8 cellular contexts compared by ENCODE assay signal in genomic region chr1:107963601-107964396, GRCh38. TPM values are rescaled to one million over a fixed set of nuclear protein-coding genes. Genes with fewer than 3 reads are reported as not detected.
DNase-seq lines count a peak whose midpoint lies in the region; ATAC-seq, FAIRE-seq and TF ChIP-seq lines count a peak whose summit lies in the region.

No MANE protein-coding gene starts in this region.

- WGBS in GM23248 (ENCODE audit: low coverage in 1 of 2, low lambda C conversion rate in 2 of 2, missing lambda C conversion rate in 2 of 2), 2 experiments: 2 to 8% methylated on average over 24 of the region's 24 CpGs

- peak; percentile 14 for ATAC-seq in omental fat pad (ENCODE audit: low FRiP score)

- H4K20me1 ChIP-seq in GM23248 (ENCODE audit: insufficient read depth) (no peaks in the 10 kb centered on the region), MM.1S (ENCODE audit: insufficient read depth, low read length) (no peaks in the 10 kb centered on the region)

- H3K4me1 ChIP-seq in GM23248 (ENCODE audit: insufficient read depth): no peaks in the 10 kb centered on the region
- H3K4me1 ChIP-seq in MM.1S (ENCODE audit: low read length): 0 out of 2 replicates have a peak, but pooled peaks cover 9% of the 10 kb centered on the region

- no peak overlapping the region for H3K9ac ChIP-seq in GM23248
- peak overlapping the region; percentile 34 for H3K9ac ChIP-seq in MM.1S (ENCODE audit: low read length)

- H3K27ac Mint-ChIP-seq in activated T-cell treated with anti-CD3 and anti-CD28 coated beads, Interleukin-2, amount 50 U/mL, for 24 hours: peak overlapping the region; percentile 95

- H2AFZ ChIP-seq in GM23248: peak overlapping the region; percentile 56
- H2AFZ ChIP-seq in MM.1S (ENCODE audit: low read length): peak overlapping the region; percentile 51

- no peak for TF ChIP-seq POLR2A in GM12891 (IDR thresholded peaks at IDR 0.05; ENCODE audit: low read depth, low read length)

- H3K9me3 Mint-ChIP-seq in activated T-cell treated with anti-CD3 and anti-CD28 coated beads, Interleukin-2, amount 50 U/mL, for 24 hours: no peaks in the 10 kb centered on the region

- H3F3A ChIP-seq in GM23248 (ENCODE audit: insufficient read depth): no peaks in the 10 kb centered on the region
- peaks cover 16% of the 10 kb centered on the region for H3F3A ChIP-seq in MM.1S (ENCODE audit: insufficient read depth, low read length)

- in situ Hi-C loops in GM23248 (cut with MboI): no loop called here

- FAIRE-seq in GM12891 (lab: Jason Lieb, UNC): peak; percentile 73

- H3K36me3 ChIP-seq in GM23248 (ENCODE audit: low read depth) (no peaks in the 10 kb centered on the region), MM.1S (replicated peaks; ENCODE audit: insufficient read depth, low read length) (no peaks in the 10 kb centered on the region)

- peak overlapping the region; percentile 83 for H3K4me3 Mint-ChIP-seq in activated T-cell treated with anti-CD3 and anti-CD28 coated beads, Interleukin-2, amount 50 U/mL, for 24 hours

- no peak for TF ChIP-seq CTCF in MM.1S (IDR thresholded peaks at IDR 0.05; ENCODE audit: low read length)
- no peak for TF ChIP-seq CTCF in foreskin fibroblast (IDR thresholded peaks at IDR 0.05; ENCODE audit: low read depth, low read length)
- TF ChIP-seq CTCF in omental fat pad (IDR thresholded peaks at IDR 0.05): no peak

- H3K79me2 ChIP-seq in GM23248 (ENCODE audit: insufficient read depth) (no peaks in the 10 kb centered on the region), MM.1S (ENCODE audit: low read length) (no peaks in the 10 kb centered on the region)

- no peak overlapping the region for H3K27ac ChIP-seq in GM23248
- peak overlapping the region; percentile 73; the same call in 1 of the 2 replicates for H3K27ac ChIP-seq in MM.1S (ENCODE audit: low read length)

- H3K4me2 ChIP-seq in GM23248 (ENCODE audit: unreplicated experiment): peak overlapping the region; percentile 88
- H3K4me2 ChIP-seq in MM.1S (ENCODE audit: low read depth, low read length): peak overlapping the region; percentile 83

- no peaks in the 10 kb centered on the region for H3K27me3 Mint-ChIP-seq in activated T-cell treated with anti-CD3 and anti-CD28 coated beads, Interleukin-2, amount 50 U/mL, for 24 hours

- DNase-seq in GM12891 (ENCODE audit: insufficient read length, low spot score): peak; percentile 44
- DNase-seq in GM23248: peak; percentile 57
- peak; percentile 47 for DNase-seq in MM.1S
- peak; percentile 76 for DNase-seq in activated T-cell treated with anti-CD3 and anti-CD28 coated beads, Interleukin-2, amount 50 U/mL, for 24 hours
- peak in 1 of 2 donors; percentile 54 for DNase-seq in foreskin fibroblast
- DNase-seq in omental fat pad (ENCODE audit: low spot score): no peak
- DNase-seq in NCI-H1436 (lab: John Stamatoyannopoulos, UW): no peak
- no peak for DNase-seq in EL

- H3K9me2 ChIP-seq in GM23248 (ENCODE audit: insufficient read depth) (no peaks in the 10 kb centered on the region), MM.1S (replicated peaks; ENCODE audit: insufficient read depth, low read length) (no peaks in the 10 kb centered on the region)

- H3K27me3 ChIP-seq in GM23248 (replicated peaks; ENCODE audit: insufficient read depth) (peaks cover 29% of the 10 kb centered on the region), MM.1S (replicated peaks; ENCODE audit: insufficient read depth, low read length) (no peaks in the 10 kb centered on the region)

- peaks cover 9% of the 10 kb centered on the region for H3K36me3 Mint-ChIP-seq in activated T-cell treated with anti-CD3 and anti-CD28 coated beads, Interleukin-2, amount 50 U/mL, for 24 hours (ENCODE audit: low read depth)

- H3K4me3 ChIP-seq in GM23248 (peak overlapping the region; percentile 64), MM.1S (ENCODE audit: low read length) (peak overlapping the region; percentile 71), foreskin fibroblast (ENCODE audit: low read depth in 1 of 2, low read length in 2 of 2) (peak overlapping the region; percentile 22 to 49)

- H3K4me1 Mint-ChIP-seq in activated T-cell treated with anti-CD3 and anti-CD28 coated beads, Interleukin-2, amount 50 U/mL, for 24 hours (ENCODE audit: low read depth): peaks cover 39% of the 10 kb centered on the region

- H3K9me3 ChIP-seq in GM23248 (ENCODE audit: low read depth) (no peaks in the 10 kb centered on the region), MM.1S (replicated peaks; ENCODE audit: insufficient read depth, low read length) (no peaks in the 10 kb centered on the region)

TF ChIP-seq in GM12891, 5 proteins besides CTCF, POLR2A, EP300 and RAD21:
- no peak for TF ChIP-seq TAF1 (IDR thresholded peaks at IDR 0.05; ENCODE audit: low read depth, low read length)
- no peak for TF ChIP-seq POU2F2 (IDR thresholded peaks at IDR 0.05; ENCODE audit: low read depth, low read length)
- peak; percentile 41; the same call in 1 of the 2 replicates for TF ChIP-seq SPI1 (IDR thresholded peaks at IDR 0.05; ENCODE audit: low read depth, low read length)
- no peak for TF ChIP-seq POLR2AphosphoS5 (IDR thresholded peaks at IDR 0.05; ENCODE audit: low read depth, low read length)
- TF ChIP-seq PAX5 (IDR thresholded peaks at IDR 0.05; ENCODE audit: insufficient read depth, low read length, severe bottlenecking): no peak

RNA-seq across cellular contexts. Expression of gene VAV3, which starts 1.2 kb away (rescaled TPM):
- 0.06 TPM for polyA plus RNA-seq in GM12891 (2012; ENCODE audit: low read depth, missing spikeins)
- under 0.01 and 0.63 TPM in 2 replicates for total RNA-seq in GM23248 (2014; rRNA removed; shearing (Covaris generic))
- polyA plus RNA-seq in GM23248 (2016; fragmentation: Nextera tagmentation; extraction: Ambion mirVana): 0.23 and 0.24 TPM in 2 replicates
- 10 to 100 TPM in 2 of 4 donors, 1 to 10 TPM in 2; 5.4 to 10.9 (median 10.2) TPM for total RNA-seq in omental fat pad

Comparison
In these comparisons a context has a peak if more than half of its experiments do, and no peak if none do; other contexts are left out.
1. DNase-seq: peak in GM12891 (single experiment), GM23248 (single experiment), MM.1S (single experiment) and activated T-cell treated with anti-CD3 and anti-CD28 coated beads, Interleukin-2, amount 50 U/mL, for 24 hours (single experiment); none in omental fat pad (single experiment), NCI-H1436 (single experiment) and EL (single experiment).
2. Peak in every context shown above with its lines, with median percentiles within 50 percentile points of each other: H3K4me3 ChIP-seq.